ENCODE assay signal across 1 cellular context in genomic region chr3:187769771-187770170, GRCh38.
TF ChIP-seq lines count a peak whose summit lies in the region.

No MANE protein-coding gene starts in this region.

TF ChIP-seq in GM23338, 12 proteins besides CTCF, POLR2A, EP300 and RAD21 (continued from another document):
- TF ChIP-seq JUNB (IDR thresholded peaks at IDR 0.05; ENCODE audit: unreplicated experiment) (no peak), STAT1 (IDR thresholded peaks at IDR 0.05; ENCODE audit: unreplicated experiment) (no peak)
- TF ChIP-seq, protein P1, sequence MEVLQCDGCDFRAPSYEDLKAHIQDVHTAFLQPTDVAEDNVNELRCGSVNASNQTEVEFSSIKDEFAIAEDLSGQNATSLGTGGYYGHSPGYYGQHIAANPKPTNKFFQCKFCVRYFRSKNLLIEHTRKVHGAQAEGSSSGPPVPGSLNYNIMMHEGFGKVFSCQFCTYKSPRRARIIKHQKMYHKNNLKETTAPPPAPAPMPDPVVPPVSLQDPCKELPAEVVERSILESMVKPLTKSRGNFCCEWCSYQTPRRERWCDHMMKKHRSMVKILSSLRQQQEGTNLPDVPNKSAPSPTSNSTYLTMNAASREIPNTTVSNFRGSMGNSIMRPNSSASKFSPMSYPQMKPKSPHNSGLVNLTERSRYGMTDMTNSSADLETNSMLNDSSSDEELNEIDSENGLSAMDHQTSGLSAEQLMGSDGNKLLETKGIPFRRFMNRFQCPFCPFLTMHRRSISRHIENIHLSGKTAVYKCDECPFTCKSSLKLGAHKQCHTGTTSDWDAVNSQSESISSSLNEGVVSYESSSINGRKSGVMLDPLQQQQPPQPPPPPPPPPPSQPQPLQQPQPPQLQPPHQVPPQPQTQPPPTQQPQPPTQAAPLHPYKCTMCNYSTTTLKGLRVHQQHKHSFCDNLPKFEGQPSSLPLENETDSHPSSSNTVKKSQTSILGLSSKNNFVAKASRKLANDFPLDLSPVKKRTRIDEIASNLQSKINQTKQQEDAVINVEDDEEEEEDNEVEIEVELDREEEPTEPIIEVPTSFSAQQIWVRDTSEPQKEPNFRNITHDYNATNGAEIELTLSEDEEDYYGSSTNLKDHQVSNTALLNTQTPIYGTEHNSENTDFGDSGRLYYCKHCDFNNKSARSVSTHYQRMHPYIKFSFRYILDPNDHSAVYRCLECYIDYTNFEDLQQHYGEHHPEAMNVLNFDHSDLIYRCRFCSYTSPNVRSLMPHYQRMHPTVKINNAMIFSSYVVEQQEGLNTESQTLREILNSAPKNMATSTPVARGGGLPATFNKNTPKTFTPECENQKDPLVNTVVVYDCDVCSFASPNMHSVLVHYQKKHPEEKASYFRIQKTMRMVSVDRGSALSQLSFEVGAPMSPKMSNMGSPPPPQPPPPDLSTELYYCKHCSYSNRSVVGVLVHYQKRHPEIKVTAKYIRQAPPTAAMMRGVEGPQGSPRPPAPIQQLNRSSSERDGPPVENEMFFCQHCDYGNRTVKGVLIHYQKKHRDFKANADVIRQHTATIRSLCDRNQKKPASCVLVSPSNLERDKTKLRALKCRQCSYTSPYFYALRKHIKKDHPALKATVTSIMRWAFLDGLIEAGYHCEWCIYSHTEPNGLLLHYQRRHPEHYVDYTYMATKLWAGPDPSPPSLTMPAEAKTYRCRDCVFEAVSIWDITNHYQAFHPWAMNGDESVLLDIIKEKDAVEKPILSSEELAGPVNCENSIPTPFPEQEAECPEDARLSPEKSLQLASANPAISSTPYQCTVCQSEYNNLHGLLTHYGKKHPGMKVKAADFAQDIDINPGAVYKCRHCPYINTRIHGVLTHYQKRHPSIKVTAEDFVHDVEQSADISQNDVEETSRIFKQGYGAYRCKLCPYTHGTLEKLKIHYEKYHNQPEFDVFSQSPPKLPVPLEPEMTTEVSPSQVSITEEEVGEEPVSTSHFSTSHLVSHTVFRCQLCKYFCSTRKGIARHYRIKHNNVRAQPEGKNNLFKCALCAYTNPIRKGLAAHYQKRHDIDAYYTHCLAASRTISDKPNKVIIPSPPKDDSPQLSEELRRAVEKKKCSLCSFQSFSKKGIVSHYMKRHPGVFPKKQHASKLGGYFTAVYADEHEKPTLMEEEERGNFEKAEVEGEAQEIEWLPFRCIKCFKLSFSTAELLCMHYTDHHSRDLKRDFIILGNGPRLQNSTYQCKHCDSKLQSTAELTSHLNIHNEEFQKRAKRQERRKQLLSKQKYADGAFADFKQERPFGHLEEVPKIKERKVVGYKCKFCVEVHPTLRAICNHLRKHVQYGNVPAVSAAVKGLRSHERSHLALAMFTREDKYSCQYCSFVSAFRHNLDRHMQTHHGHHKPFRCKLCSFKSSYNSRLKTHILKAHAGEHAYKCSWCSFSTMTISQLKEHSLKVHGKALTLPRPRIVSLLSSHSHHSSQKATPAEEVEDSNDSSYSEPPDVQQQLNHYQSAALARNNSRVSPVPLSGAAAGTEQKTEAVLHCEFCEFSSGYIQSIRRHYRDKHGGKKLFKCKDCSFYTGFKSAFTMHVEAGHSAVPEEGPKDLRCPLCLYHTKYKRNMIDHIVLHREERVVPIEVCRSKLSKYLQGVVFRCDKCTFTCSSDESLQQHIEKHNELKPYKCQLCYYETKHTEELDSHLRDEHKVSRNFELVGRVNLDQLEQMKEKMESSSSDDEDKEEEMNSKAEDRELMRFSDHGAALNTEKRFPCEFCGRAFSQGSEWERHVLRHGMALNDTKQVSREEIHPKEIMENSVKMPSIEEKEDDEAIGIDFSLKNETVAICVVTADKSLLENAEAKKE (CRISPR knock-in tag; IDR thresholded peaks at IDR 0.05), result no peak
- TF ChIP-seq, protein P2, sequence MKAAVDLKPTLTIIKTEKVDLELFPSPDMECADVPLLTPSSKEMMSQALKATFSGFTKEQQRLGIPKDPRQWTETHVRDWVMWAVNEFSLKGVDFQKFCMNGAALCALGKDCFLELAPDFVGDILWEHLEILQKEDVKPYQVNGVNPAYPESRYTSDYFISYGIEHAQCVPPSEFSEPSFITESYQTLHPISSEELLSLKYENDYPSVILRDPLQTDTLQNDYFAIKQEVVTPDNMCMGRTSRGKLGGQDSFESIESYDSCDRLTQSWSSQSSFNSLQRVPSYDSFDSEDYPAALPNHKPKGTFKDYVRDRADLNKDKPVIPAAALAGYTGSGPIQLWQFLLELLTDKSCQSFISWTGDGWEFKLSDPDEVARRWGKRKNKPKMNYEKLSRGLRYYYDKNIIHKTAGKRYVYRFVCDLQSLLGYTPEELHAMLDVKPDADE (IDR thresholded peaks at IDR 0.05), result no peak
